20 cellular contexts compared by ENCODE assay signal in genomic region chr2:69958480-69958879, GRCh38. TPM values are rescaled to one million over a fixed set of nuclear protein-coding genes. Genes with fewer than 3 reads are reported as not detected.
DNase-seq lines count a peak whose midpoint lies in the region; ATAC-seq and TF ChIP-seq lines count a peak whose summit lies in the region.
"Had no signal": no experiment of that assay in that cellular context is flagged by ENCODE, and none has a peak within 500 bp of the region (broad histone marks: within the 10 kb centered on the region; RNA-seq: fewer than 3 reads in every experiment).

No MANE protein-coding gene starts in this region.

- peaks cover 2% of the 10 kb centered on the region for H3K4me1 Mint-ChIP-seq in activated T-cell treated with anti-CD3 and anti-CD28 coated beads, Interleukin-2, amount 50 U/mL, for 24 hours (ENCODE audit: low read depth)
- peaks cover 2% of the 10 kb centered on the region for H3K4me1 Mint-ChIP-seq in activated T-cell treated with anti-CD3 and anti-CD28 coated beads, Interleukin-2, amount 50 U/mL, for 4 hours (ENCODE audit: low read depth)

- no peak overlapping the region for H3K4me3 ChIP-seq in BE2C (ENCODE audit: low read depth, low read length)

- H3K9me3 ChIP-seq in BE2C = no peaks in the 10 kb centered on the region
- H3K9me3 ChIP-seq: SK-N-SH had no signal

- DNase-seq in DMS79 treated with DMSO at 0.1 percent for 48 hours (lab: John Stamatoyannopoulos, UW) (peak; percentile 24), DMS79 (lab: John Stamatoyannopoulos, UW) (no peak), NCI-H69 (lab: John Stamatoyannopoulos, UW) (peak; percentile 10), SW 1271 (lab: John Stamatoyannopoulos, UW) (no peak), BE2C (no peak)
- DNase-seq in activated T-cell treated with anti-CD3 and anti-CD28 coated beads, Interleukin-2, amount 50 U/mL, for 24 hours = peak; percentile 6
- no peak for DNase-seq in activated T-cell treated with anti-CD3 and anti-CD28 coated beads, Interleukin-2, amount 50 U/mL, for 4 hours
- DNase-seq: 8988T; ACHN; CD4-positive, alpha-beta T cell; NCI-H1048; NCI-H1694; NCI-H2029 treated with DMSO at 0.1 percent for 48 hours; NCI-H2227 treated with DMSO at 0.1 percent for 48 hours; NCI-H510A treated with DMSO at 0.1 percent for 48 hours; NCI-H748 treated with DMSO at 0.1 percent for 48 hours; NK-92 treated with Interleukin-12 subunit alpha and Interleukin-12 subunit beta, amount 100 ng/mL, for 24 hours; PC-3; SK-N-SH had no signal

- H3K36me3 ChIP-seq in BE2C = no peaks in the 10 kb centered on the region

- no peak for ATAC-seq in activated T-cell treated with anti-CD3 and anti-CD28 coated beads, Interleukin-2, amount 50 U/mL, for 4 hours
- ATAC-seq: PC-3 had no signal

- no peaks in the 10 kb centered on the region for H3K27me3 ChIP-seq in BE2C

- H3K36me3 Mint-ChIP-seq in activated T-cell treated with anti-CD3 and anti-CD28 coated beads, Interleukin-2, amount 50 U/mL, for 24 hours (ENCODE audit: low read depth) = no peaks in the 10 kb centered on the region
- H3K36me3 Mint-ChIP-seq in activated T-cell treated with anti-CD3 and anti-CD28 coated beads, Interleukin-2, amount 50 U/mL, for 4 hours (ENCODE audit: insufficient read depth) = no peaks in the 10 kb centered on the region
- H3K36me3 Mint-ChIP-seq: IgD-negative memory B cell had no signal

- H3K4me3 Mint-ChIP-seq in activated T-cell treated with anti-CD3 and anti-CD28 coated beads, Interleukin-2, amount 50 U/mL, for 24 hours = no peak overlapping the region
- no peak overlapping the region for H3K4me3 Mint-ChIP-seq in activated T-cell treated with anti-CD3 and anti-CD28 coated beads, Interleukin-2, amount 50 U/mL, for 4 hours
- H3K4me3 Mint-ChIP-seq: CD4-positive, alpha-beta T cell; IgD-negative memory B cell had no signal

- no peaks in the 10 kb centered on the region for H3K27me3 Mint-ChIP-seq in activated T-cell treated with anti-CD3 and anti-CD28 coated beads, Interleukin-2, amount 50 U/mL, for 24 hours
- peaks cover 4% of the 10 kb centered on the region for H3K27me3 Mint-ChIP-seq in activated T-cell treated with anti-CD3 and anti-CD28 coated beads, Interleukin-2, amount 50 U/mL, for 4 hours (ENCODE audit: low read depth)

- no peaks in the 10 kb centered on the region for H3K9me3 Mint-ChIP-seq in activated T-cell treated with anti-CD3 and anti-CD28 coated beads, Interleukin-2, amount 50 U/mL, for 24 hours
- H3K9me3 Mint-ChIP-seq in activated T-cell treated with anti-CD3 and anti-CD28 coated beads, Interleukin-2, amount 50 U/mL, for 4 hours = no peaks in the 10 kb centered on the region
- H3K9me3 Mint-ChIP-seq: CD4-positive, alpha-beta T cell; IgD-negative memory B cell had no signal

- H3K27ac Mint-ChIP-seq in activated T-cell treated with anti-CD3 and anti-CD28 coated beads, Interleukin-2, amount 50 U/mL, for 24 hours = no peak overlapping the region
- H3K27ac Mint-ChIP-seq: CD4-positive, alpha-beta T cell; IgD-negative memory B cell had no signal

- no peaks in the 10 kb centered on the region for H3K4me1 ChIP-seq in BE2C

- no peak for TF ChIP-seq CTCF in BE2C (IDR thresholded peaks at IDR 0.05; ENCODE audit: low read depth, low read length)

RNA-seq across cellular contexts. Expression of gene ASPRV1, which starts 3.0 kb away (rescaled TPM):
- total RNA-seq in activated T-cell treated with anti-CD3 and anti-CD28 coated beads, Interleukin-2, amount 50 U/mL, for 4 hours = under 1 TPM; 0.46 to 0.74 (median 0.54) TPM
- polyA plus RNA-seq in BE2C (2012; ENCODE audit: insufficient read depth, insufficient read length, low read depth) = 3.8 TPM
- total RNA-seq: PC-3 had no signal

RNA-seq across cellular contexts. Expression of gene MXD1, which starts 43.6 kb away (rescaled TPM):
- total RNA-seq in activated T-cell treated with anti-CD3 and anti-CD28 coated beads, Interleukin-2, amount 50 U/mL, for 4 hours = 10 to 100 TPM in 2 of 3 donors, 1 to 10 TPM in 1; 9.2 to 12.5 (median 11.8) TPM
- 2.5 TPM for polyA plus RNA-seq in BE2C (2012; ENCODE audit: insufficient read depth, insufficient read length, low read depth)

Comparison
In these comparisons a context has a peak if more than half of its experiments do, and no peak if none do; other contexts are left out.
1. DNase-seq: peak in DMS79 treated with DMSO at 0.1 percent for 48 hours (single experiment), activated T-cell treated with anti-CD3 and anti-CD28 coated beads, Interleukin-2, amount 50 U/mL, for 24 hours (single experiment) and NCI-H69 (single experiment); none in DMS79 (single experiment), activated T-cell treated with anti-CD3 and anti-CD28 coated beads, Interleukin-2, amount 50 U/mL, for 4 hours (single experiment), SW 1271 (0 of 2) and BE2C (single experiment).